Comparison of ENCODE assay signal across 6 cellular contexts in the genomic region with DNA sequence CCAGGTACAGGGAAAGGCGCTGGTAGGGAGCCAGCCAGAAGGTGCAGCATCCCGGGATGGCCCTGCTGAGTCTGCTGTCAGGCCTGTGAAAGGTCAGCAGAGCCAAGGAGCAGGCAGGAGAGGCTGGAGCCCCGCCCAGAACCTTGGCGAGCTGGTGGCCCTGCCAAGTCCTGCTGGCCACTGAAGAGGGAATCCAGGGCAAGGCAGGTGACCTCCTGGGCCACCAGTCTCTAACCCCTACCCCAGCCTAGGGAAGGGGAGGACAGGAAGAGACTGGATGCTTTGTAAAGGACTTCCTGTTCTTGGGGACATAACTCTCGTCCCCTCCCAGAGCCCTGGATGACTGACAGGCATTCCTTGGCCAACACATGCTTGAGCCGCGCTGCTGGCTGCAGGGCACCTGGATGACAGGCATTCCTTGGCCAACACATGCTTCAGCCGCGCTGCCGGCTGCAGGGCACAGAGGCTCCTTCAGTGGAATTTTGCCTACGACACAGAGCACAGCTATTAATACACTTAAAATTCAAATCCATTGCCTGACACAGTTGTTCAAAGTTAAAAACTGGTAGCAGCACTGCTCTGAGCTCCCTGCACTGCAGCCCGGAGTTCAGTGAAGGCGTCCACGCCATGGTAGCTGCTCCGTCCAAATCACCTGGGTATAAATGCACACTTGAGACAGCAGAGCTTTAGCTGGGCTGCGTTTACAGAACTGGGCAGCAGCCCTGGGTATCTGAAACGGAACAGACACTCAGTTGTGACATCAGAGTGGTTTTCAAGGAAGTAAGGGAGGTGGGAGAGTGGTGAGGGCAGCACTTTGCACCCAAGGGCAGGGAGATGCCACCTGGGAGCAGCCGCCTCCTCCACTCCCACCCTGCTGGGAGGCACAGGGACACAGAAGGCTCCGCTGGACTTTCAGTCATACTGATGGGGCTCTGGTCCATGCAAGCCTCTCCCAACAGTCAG. TPM values are rescaled to one million over a fixed set of nuclear protein-coding genes. Genes with fewer than 3 reads are reported as not detected.
DNase-seq lines count a peak whose midpoint lies in the region; ATAC-seq and TF ChIP-seq lines count a peak whose summit lies in the region.

No MANE protein-coding gene starts in this region.

- peak overlapping the region; percentile 72 for H3K4me3 Mint-ChIP-seq in T-cell

- TF ChIP-seq CTCF in lower lobe of right lung (IDR thresholded peaks at IDR 0.05): no peak

- POLR2A ChIA-PET in T-cell (lab: Charles Lee): no interaction called here

- CTCF ChIA-PET in T-cell (lab: Charles Lee): no interaction called here

- peaks cover 5% of the 10 kb centered on the region for H3K36me3 Mint-ChIP-seq in T-cell

- peak overlapping the region; percentile 67 for H3K27ac ChIP-seq in lower lobe of right lung

- peaks cover 15 to 19% (median 18%) of the 10 kb centered on the region in 3 donors for H3K4me1 Mint-ChIP-seq in T-cell

- H3K9me3 ChIP-seq in lower lobe of right lung: no peaks in the 10 kb centered on the region

- intact Hi-C loops in lower lobe of right lung (cut with DNase I): no loop called here

- H3K27me3 Mint-ChIP-seq in T-cell: no peaks in the 10 kb centered on the region

- no peaks in the 10 kb centered on the region for H3K27me3 ChIP-seq in lower lobe of right lung (ENCODE audit: low read depth)

- ATAC-seq in T-cell (replicated peaks in 1 of 4): no peak
- ATAC-seq in lower lobe of right lung: peak; percentile 5 to 24
- ATAC-seq in esophagus mucosa: no peak

- peaks cover 24% of the 10 kb centered on the region for H3K4me1 ChIP-seq in lower lobe of right lung

- DNase-seq in G401 (ENCODE audit: low spot score) (peak; percentile 82), T-cell (no peak), lower lobe of right lung (peak; percentile 81), hepatic stellate cell (ENCODE audit: low spot score) (no peak)
- DNase-seq in activated CD4-positive, CD25-positive, alpha-beta regulatory T cell treated with anti-CD3 and anti-CD28 coated beads, Interleukin-2, amount 50 U/mL, for 72 hours: no peak

- H3K4me3 ChIP-seq in lower lobe of right lung: peak overlapping the region; percentile 83

- H3K27ac Mint-ChIP-seq in T-cell: no peak overlapping the region

- H3K9me3 Mint-ChIP-seq in T-cell: no peaks in the 10 kb centered on the region

- in situ Hi-C loops in G401 (cut with HindIII; ENCODE audit: low sequenced_read_pairs): no loop called here

- H3K36me3 ChIP-seq in lower lobe of right lung: peaks cover 30% of the 10 kb centered on the region

RNA-seq across cellular contexts. Expression of a gene that starts 2.0 kb away (rescaled TPM):
- total RNA-seq in G401 (2014; rRNA removed; shearing (Covaris generic)): 1.9 and 2.1 TPM in 2 replicates
- 10 to 100 TPM in 3 of 5 donors, 1 to 10 TPM in 2; 6.7 to 27.7 (median 20.4) TPM for total RNA-seq in T-cell
- 7.8 TPM for total RNA-seq in lower lobe of right lung
- total RNA-seq in esophagus mucosa: 0.36 TPM

RNA-seq across cellular contexts. Expression of a gene that starts 2.0 kb away (rescaled TPM):
- 47.8 and 70.9 TPM in 2 replicates for total RNA-seq in G401 (2014; rRNA removed; shearing (Covaris generic))
- 10 to 100 TPM; 12.7 to 23.1 (median 20.4) TPM for total RNA-seq in T-cell
- total RNA-seq in lower lobe of right lung: 13.3 TPM
- total RNA-seq in esophagus mucosa: 6.6 TPM

RNA-seq across cellular contexts. Expression of a gene that starts 7.4 kb away (rescaled TPM):
- 34.8 and 86.2 TPM in 2 replicates for total RNA-seq in G401 (2014; rRNA removed; shearing (Covaris generic))
- total RNA-seq in T-cell: 10 to 100 TPM; 26.2 to 32.5 (median 30.2) TPM
- total RNA-seq in lower lobe of right lung: 26.6 TPM
- total RNA-seq in esophagus mucosa: 28.5 TPM

RNA-seq across cellular contexts. Expression of a gene that starts 10.7 kb away (rescaled TPM):
- 40.4 and 59.4 TPM in 2 replicates for total RNA-seq in G401 (2014; rRNA removed; shearing (Covaris generic))
- total RNA-seq in T-cell (10 to 100 TPM; 32.8 to 52.0 (median 47.0) TPM), lower lobe of right lung (21.0 TPM), esophagus mucosa (10.7 TPM)

RNA-seq across cellular contexts. Expression of a gene that starts 16.2 kb away (rescaled TPM):
- 0.80 and 4.2 TPM in 2 replicates for total RNA-seq in G401 (2014; rRNA removed; shearing (Covaris generic))
- total RNA-seq in T-cell (under 1 TPM in 2 of 5 donors, not detected in 3; 0.06 to 0.47 TPM), lower lobe of right lung (0.09 TPM), esophagus mucosa (0.08 TPM)

Comparison
In these comparisons a context has a peak if more than half of its experiments do, and no peak if none do; other contexts are left out.
1. DNase-seq: peak in G401 (single experiment) and lower lobe of right lung (single experiment); none in T-cell (0 of 34), hepatic stellate cell (single experiment) and activated CD4-positive, CD25-positive, alpha-beta regulatory T cell treated with anti-CD3 and anti-CD28 coated beads, Interleukin-2, amount 50 U/mL, for 72 hours (single experiment).
2. ATAC-seq: peak in lower lobe of right lung (2 of 2); none in T-cell (0 of 4) and esophagus mucosa (single experiment).